18 cellular contexts compared by ENCODE assay signal in genomic region chr15:69412274-69412673, GRCh38. TPM values are rescaled to one million over a fixed set of nuclear protein-coding genes. Genes with fewer than 3 reads are reported as not detected.
A peak's percentile ranks its signal among the peaks of the same experiment; 100 is the strongest.
DNase-seq lines count a peak whose midpoint lies in the region; ATAC-seq, FAIRE-seq and TF ChIP-seq lines count a peak whose summit lies in the region.
"Had no signal": no experiment of that assay in that cellular context is flagged by ENCODE, and none has a peak within 500 bp of the region (broad histone marks: within the 10 kb centered on the region; RNA-seq: fewer than 3 reads in every experiment).

No MANE protein-coding gene starts in this region.

- H3F3A ChIP-seq in GM23248 (ENCODE audit: insufficient read depth): peaks cover 15% of the 10 kb centered on the region

- DNase-seq in A549 (ENCODE audit: low read depth in 1 of 2, low spot score in 1 of 2) (no peak), GM23248 (no peak), astrocyte (ENCODE audit: low read depth) (no peak), neural crest cell (ENCODE audit: low read depth, low spot score) (no peak), KBM-7 (no peak), GM12892 (ENCODE audit: insufficient read length) (no peak), SW 1271 (lab: John Stamatoyannopoulos, UW) (no peak)
- DNase-seq: C1 segment of cervical spinal cord, DND-41, H9, MV-4-11, NCI-H187, NCI-H2227 treated with DMSO at 0.1 percent for 48 hours, NCI-H524 treated with DMSO at 0.1 percent for 48 hours, PC-3 had no signal

- TF ChIP-seq EP300 in A549 (IDR thresholded peaks at IDR 0.05): no peak

- no peaks in the 10 kb centered on the region for H3K36me3 Mint-ChIP-seq in astrocyte (ENCODE audit: low read depth, unreplicated experiment)
- no peaks in the 10 kb centered on the region for H3K36me3 Mint-ChIP-seq in neural crest cell (ENCODE audit: low read depth)

- CTCF ChIA-PET in A549 (lab: Yijun Ruan, JAX): interaction anchor here (0.6 to 8.5 kb wide), 10 partner anchors 12 to 367 kb away, joined by 3 to 87 read pairs (median 4); no protein-coding TSS in a partner anchor

- H3K4me1 ChIP-seq in A549 (peaks cover 40% of the 10 kb centered on the region), GM23248 (ENCODE audit: insufficient read depth) (peaks cover 39% of the 10 kb centered on the region), astrocyte (ENCODE audit: insufficient read depth, low read length) (peaks cover 24% of the 10 kb centered on the region)

- H3K4me3 Mint-ChIP-seq in astrocyte (ENCODE audit: unreplicated experiment) (peak overlapping the region; percentile 93), neural crest cell (peak overlapping the region; percentile 85)

- H3K4me3 ChIP-seq in A549 (no peak overlapping the region), GM23248 (no peak overlapping the region), astrocyte (ENCODE audit: insufficient read depth, low read depth, low read length) (peak overlapping the region; percentile 17)

- H3K9me3 ChIP-seq in A549: no peaks in the 10 kb centered on the region
- H3K9me3 ChIP-seq in GM23248 (ENCODE audit: low read depth): no peaks in the 10 kb centered on the region
- no peaks in the 10 kb centered on the region for H3K9me3 ChIP-seq in astrocyte (ENCODE audit: insufficient read depth, low read depth, low read length)

- TF ChIP-seq POLR2A in A549 (IDR thresholded peaks at IDR 0.05; ENCODE audit: low read length) (no peak), GM12892 (IDR thresholded peaks at IDR 0.05; ENCODE audit: low read depth, low read length) (no peak)

- no peak overlapping the region for H3K9ac ChIP-seq in GM23248
- peak overlapping the region; percentile 9 for H3K9ac ChIP-seq in astrocyte (ENCODE audit: low read length)

- FAIRE-seq in A549 (lab: Jason Lieb, UNC) (no peak), astrocyte (lab: Jason Lieb, UNC) (no peak), GM12892 (lab: Jason Lieb, UNC) (no peak)
- FAIRE-seq: A204.1 had no signal

- no peaks in the 10 kb centered on the region for H3K27me3 ChIP-seq in GM23248 (replicated peaks; ENCODE audit: insufficient read depth)
- H3K27me3 ChIP-seq in astrocyte (ENCODE audit: insufficient read depth, low read length): no peaks in the 10 kb centered on the region

- H3K4me1 Mint-ChIP-seq in astrocyte (ENCODE audit: low read depth, unreplicated experiment): peaks cover 23% of the 10 kb centered on the region
- peaks cover 27% of the 10 kb centered on the region for H3K4me1 Mint-ChIP-seq in neural crest cell

- H2AFZ ChIP-seq in GM23248 (no peak overlapping the region), astrocyte (ENCODE audit: low read depth, low read length) (no peak overlapping the region)

- peaks cover 86% of the 10 kb centered on the region for H3K79me2 ChIP-seq in GM23248 (ENCODE audit: insufficient read depth)
- peaks cover 98% of the 10 kb centered on the region for H3K79me2 ChIP-seq in astrocyte (ENCODE audit: insufficient read depth, low read length)

- TF ChIP-seq RAD21 in A549 (conservative IDR thresholded peaks at IDR 0.05 in 1 of 2, IDR thresholded peaks at IDR 0.05 in 1 of 2): no peak

- TF ChIP-seq CTCF in A549 (IDR thresholded peaks at IDR 0.05): no peak
- no peak for TF ChIP-seq CTCF in astrocyte (IDR thresholded peaks at IDR 0.05; ENCODE audit: insufficient read depth, low read depth, low read length)
- TF ChIP-seq CTCF in neural crest cell (conservative IDR thresholded peaks at IDR 0.05): no peak

- H3K27me3 Mint-ChIP-seq in astrocyte (ENCODE audit: low read depth, unreplicated experiment) (no peaks in the 10 kb centered on the region), neural crest cell (ENCODE audit: low read depth) (no peaks in the 10 kb centered on the region)

- POLR2A ChIA-PET in A549 (lab: Yijun Ruan, JAX): no interaction called here

- H3K27ac ChIP-seq in A549 (0 out of 6 replicates have a peak overlapping the region, but pooled peaks of 1 of the 2 experiments have one; percentile 93), GM23248 (no peak overlapping the region), astrocyte (ENCODE audit: low read depth, low read length) (no peak overlapping the region)
- H3K27ac ChIP-seq: RWPE1 had no signal

- H3K9me3 Mint-ChIP-seq in astrocyte (ENCODE audit: unreplicated experiment) (no peaks in the 10 kb centered on the region), neural crest cell (no peaks in the 10 kb centered on the region)
- H3K9me3 Mint-ChIP-seq: H9 had no signal

- H3K36me3 ChIP-seq in GM23248 (ENCODE audit: low read depth) (no peaks in the 10 kb centered on the region), astrocyte (ENCODE audit: insufficient read depth, low read length) (no peaks in the 10 kb centered on the region)

- ATAC-seq in A549: no peak
- ATAC-seq in HG03342 (IDR thresholded peaks at IDR 0.05; ENCODE audit: unreplicated experiment): no peak
- ATAC-seq: PC-3 had no signal

- H3K27ac Mint-ChIP-seq in astrocyte (ENCODE audit: unreplicated experiment): no peak overlapping the region
- no peak overlapping the region for H3K27ac Mint-ChIP-seq in neural crest cell (ENCODE audit: unreplicated experiment)
- H3K27ac Mint-ChIP-seq: H9 had no signal

- H4K20me1 ChIP-seq in GM23248 (ENCODE audit: insufficient read depth): no peaks in the 10 kb centered on the region
- H4K20me1 ChIP-seq in astrocyte (ENCODE audit: insufficient read depth, low read length): peaks cover 59% of the 10 kb centered on the region

- H3K9me2 ChIP-seq in GM23248 (ENCODE audit: insufficient read depth): no peaks in the 10 kb centered on the region

- in situ Hi-C loops in GM23248 (cut with MboI) (no loop called here), KBM-7 (cut with MboI; ENCODE audit: low pct_unique_long_range_greater_than_20kb, low sequenced_read_pairs) (no loop called here)

- H3K4me2 ChIP-seq in A549: peak overlapping the region; percentile 1; the same call in 1 of the 3 replicates
- peak overlapping the region; percentile 92 for H3K4me2 ChIP-seq in GM23248 (ENCODE audit: unreplicated experiment)
- peak overlapping the region; percentile 88 for H3K4me2 ChIP-seq in astrocyte (ENCODE audit: low read length)

TF ChIP-seq in A549, 52 proteins besides CTCF, POLR2A, EP300 and RAD21 (continues in another document):
- TF ChIP-seq EHF (CRISPR knock-in tag; IDR thresholded peaks at IDR 0.05): 0 out of 2 replicates have a peak, but pooled peaks have one; percentile 20
- TF ChIP-seq FOSB (CRISPR knock-in tag; IDR thresholded peaks at IDR 0.05): no peak
- no peak for TF ChIP-seq FOSL2 (IDR thresholded peaks at IDR 0.05)
- peak; percentile 2; the same call in 1 of the 2 replicates for TF ChIP-seq FOSL2 (CRISPR knock-in tag; IDR thresholded peaks at IDR 0.05)
- TF ChIP-seq, protein P1, sequence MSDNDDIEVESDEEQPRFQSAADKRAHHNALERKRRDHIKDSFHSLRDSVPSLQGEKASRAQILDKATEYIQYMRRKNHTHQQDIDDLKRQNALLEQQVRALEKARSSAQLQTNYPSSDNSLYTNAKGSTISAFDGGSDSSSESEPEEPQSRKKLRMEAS (IDR thresholded peaks at IDR 0.05): no peak
- no peak for TF ChIP-seq NFE2L2 (conservative IDR thresholded peaks at IDR 0.05; ENCODE audit: low read length)
- no peak for TF ChIP-seq HDAC2 (IDR thresholded peaks at IDR 0.05)
- TF ChIP-seq MAFK (IDR thresholded peaks at IDR 0.05; ENCODE audit: partially characterized antibody): peak; percentile 60
- TF ChIP-seq ZFP36 (IDR thresholded peaks at IDR 0.05; ENCODE audit: borderline replicate concordance, partially characterized antibody): no peak
- no peak for TF ChIP-seq CBX2 (IDR thresholded peaks at IDR 0.05; ENCODE audit: borderline replicate concordance, low read depth)
- no peak for TF ChIP-seq RCOR1 (IDR thresholded peaks at IDR 0.05; ENCODE audit: low read depth, low read length)
- TF ChIP-seq POLR2AphosphoS2 (conservative IDR thresholded peaks at IDR 0.05; ENCODE audit: low read length): no peak
- TF ChIP-seq CEBPB (IDR thresholded peaks at IDR 0.05): no peak

RNA-seq across cellular contexts. Expression of gene KIF23, which starts 1.9 kb away (rescaled TPM):
- polyA plus RNA-seq in A549 (2011; rRNA removed): 79.5 and 117 TPM in 2 replicates
- 43.9 and 52.7 TPM in 2 replicates for polyA plus RNA-seq in A549 (2012; cell fraction: cytosol; rRNA removed)
- polyA plus RNA-seq in A549 (2012; cell fraction: nucleus; rRNA removed): 63.8 and 90.2 TPM in 2 replicates
- 81.8 to 93.1 TPM (median 87.9 TPM) in 3 replicates for polyA plus RNA-seq in A549 (2017; fragmentation: RNase III; extraction: RNeasy Plus Mini Kit Qiagen cat#74134 plus additional on column Dnase treatment)
- 83.0 and 87.7 TPM in 2 replicates for polyA minus RNA-seq in A549 (2011; rRNA and poly(A)+ RNA removed)
- total RNA-seq in GM23248 (2014; rRNA removed; shearing (Covaris generic)): 29.3 and 29.4 TPM in 2 replicates
- 27.6 and 28.8 TPM in 2 replicates for polyA plus RNA-seq in GM23248 (2016; fragmentation: Nextera tagmentation; extraction: Ambion mirVana)
- total RNA-seq in astrocyte: 8.1 and 11.8 TPM in 2 replicates
- total RNA-seq in neural crest cell: 67.3 and 69.6 TPM in 2 replicates
- 20.4 TPM for polyA plus RNA-seq in GM12892 (2012; ENCODE audit: missing spikeins)

RNA-seq across cellular contexts. Expression of gene RPLP1, which starts 40.3 kb away (rescaled TPM):
- polyA plus RNA-seq in A549 (2011; rRNA removed) (1,245 and 1,557 TPM in 2 replicates), A549 (2017; fragmentation: RNase III; extraction: RNeasy Plus Mini Kit Qiagen cat#74134 plus additional on column Dnase treatment) (3,637 to 4,104 TPM (median 3,948 TPM) in 3 replicates), GM23248 (2016; fragmentation: Nextera tagmentation; extraction: Ambion mirVana) (952 and 963 TPM in 2 replicates)
- polyA plus RNA-seq in A549 (2012; cell fraction: cytosol; rRNA removed): 2,903 and 3,168 TPM in 2 replicates
- polyA plus RNA-seq in A549 (2012; cell fraction: nucleus; rRNA removed): 1,317 and 1,797 TPM in 2 replicates
- 558 and 606 TPM in 2 replicates for polyA minus RNA-seq in A549 (2011; rRNA and poly(A)+ RNA removed)
- total RNA-seq in GM23248 (2014; rRNA removed; shearing (Covaris generic)): 167 and 172 TPM in 2 replicates
- total RNA-seq in astrocyte (1,331 and 1,465 TPM in 2 replicates), neural crest cell (1,595 and 1,772 TPM in 2 replicates)
- 1,556 TPM for polyA plus RNA-seq in GM12892 (2012; ENCODE audit: missing spikeins)

Comparison
In these comparisons a context has a peak if more than half of its experiments do, and no peak if none do; other contexts are left out.
1. H3K4me2 ChIP-seq: peak in every context shown above with its lines; median percentile 92 in GM23248; 88 in astrocyte; 1 in A549.